8 cellular contexts compared by ENCODE assay signal in the genomic region with DNA sequence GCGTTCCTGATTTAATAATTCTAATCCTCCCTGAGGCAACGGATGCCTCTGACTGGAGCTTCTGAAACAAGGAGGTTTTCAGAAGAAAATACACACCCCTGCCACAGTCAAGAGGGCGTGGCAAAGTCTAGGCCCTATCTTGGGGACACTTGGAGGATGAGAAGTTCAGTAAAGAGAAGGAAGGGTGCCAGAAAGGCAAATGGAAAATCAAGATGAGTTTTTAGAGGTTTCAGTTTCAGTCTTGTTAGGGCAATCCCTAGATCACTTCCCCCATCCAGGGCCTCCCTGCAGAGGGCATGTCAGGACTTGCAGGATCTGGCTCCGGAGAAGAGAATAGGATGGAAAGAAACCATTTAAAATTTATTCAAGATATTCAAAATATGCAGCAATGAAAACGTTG. TPM values are rescaled to one million over a fixed set of nuclear protein-coding genes. Genes with fewer than 3 reads are reported as not detected.
DNase-seq lines count a peak whose midpoint lies in the region; ATAC-seq, FAIRE-seq and TF ChIP-seq lines count a peak whose summit lies in the region.

No MANE protein-coding gene starts in this region.

- peak overlapping the region; percentile 49 for H3K4me3 ChIP-seq in coronary artery

- peak overlapping the region; percentile 84 for H3K18ac ChIP-seq in H9 (ENCODE audit: insufficient read length, low read depth, low read length)

- no peak overlapping the region for H2BK120ac ChIP-seq in H9 (ENCODE audit: low read depth, low read length, poor library complexity, severe bottlenecking)

- H3K36me3 Mint-ChIP-seq in H9 (ENCODE audit: insufficient read depth in 1 of 3, low read depth in 3 of 3) = peaks cover 0 to 15% (median 0%) of the 10 kb centered on the region in 3 experiments; a peak in 2 of 7 replicates

- ATAC-seq in HG03457 (IDR thresholded peaks at IDR 0.05; ENCODE audit: unreplicated experiment) = no peak

- peaks cover 16% of the 10 kb centered on the region for H3K4me1 ChIP-seq in H9 (ENCODE audit: insufficient read depth, low read length)

- H2AK5ac ChIP-seq in H9 (ENCODE audit: insufficient read length, low read length) = no peak overlapping the region

- no peak overlapping the region for H2BK12ac ChIP-seq in H9 (ENCODE audit: insufficient read length, low read depth, low read length)

- peak overlapping the region; percentile 70 for H3K4ac ChIP-seq in H9 (ENCODE audit: low read depth, low read length)

- H3K9me3 Mint-ChIP-seq in H9 = peaks cover 0 to 2% of the 10 kb centered on the region in 2 experiments; a peak in 1 of 5 replicates

- H3K23me2 ChIP-seq in H9 (ENCODE audit: insufficient read length, low read depth, low read length, poor library complexity, severe bottlenecking) = no peaks in the 10 kb centered on the region

- H3K4me3 Mint-ChIP-seq in H9 = peak overlapping the region; percentile 19 to 26; a peak in 1 of 5 replicates

- WGBS in H9 (ENCODE audit: extremely low coverage, insufficient read length, low lambda C conversion rate) = no CpG with 5 or more reads among the region's 5 CpGs

- H3K79me1 ChIP-seq in H9 (ENCODE audit: insufficient read depth, low read depth, low read length, poor library complexity, severe bottlenecking) = no peaks in the 10 kb centered on the region

- no peaks in the 10 kb centered on the region for H3K27me3 Mint-ChIP-seq in H9 (ENCODE audit: low read depth)

- H4K91ac ChIP-seq in H9 (ENCODE audit: insufficient read length, low read depth, low read length) = no peak overlapping the region

- no peak for FAIRE-seq in GM12892 (lab: Jason Lieb, UNC)

- TF ChIP-seq POLR2A in GM12892 (IDR thresholded peaks at IDR 0.05; ENCODE audit: low read depth, low read length) = no peak

- H3K4me2 ChIP-seq in H9 (ENCODE audit: insufficient read depth, insufficient read length, low read length) = no peak overlapping the region

- in situ Hi-C loops in Caki2 (cut with HindIII; ENCODE audit: low pct_unique_long_range_greater_than_20kb, low sequenced_read_pairs) = no loop called here

- H3K27me3 ChIP-seq in H9 (ENCODE audit: insufficient read depth, low read length) = no peaks in the 10 kb centered on the region

- DNase-seq in Caki2 (ENCODE audit: low read depth) (peak; percentile 83), H9 (peak; percentile 74), NCI-H510A (lab: John Stamatoyannopoulos, UW) (peak; percentile 37), coronary artery (ENCODE audit: low spot score) (no peak), lung microvascular endothelial cell (ENCODE audit: low read depth in 2 of 2) (peak; percentile 73 to 91), middle frontal gyrus (ENCODE audit: extremely low spot score, low spot score) (no peak), GM12892 (ENCODE audit: insufficient read length) (no peak)

- peak overlapping the region; percentile 96 to 99 (median 99) for H3K27ac Mint-ChIP-seq in H9

- H3K4me1 Mint-ChIP-seq in H9 = peaks cover 39 to 46% of the 10 kb centered on the region in 2 experiments

- H4K5ac ChIP-seq in H9 (ENCODE audit: insufficient read length, low read depth, low read length) = no peak overlapping the region

- H2AFZ ChIP-seq in H9 (ENCODE audit: low read length) = no peak overlapping the region

- H3K23ac ChIP-seq in H9 (ENCODE audit: insufficient read length, low read depth, low read length) = no peak overlapping the region

- H3K79me2 ChIP-seq in H9 (ENCODE audit: insufficient read depth, low read length) = no peaks in the 10 kb centered on the region

- H4K20me1 ChIP-seq in H9 (ENCODE audit: control insufficient read depth, insufficient read depth, insufficient read length) = no peaks in the 10 kb centered on the region

- H3K27ac ChIP-seq in H9 (ENCODE audit: insufficient read length, low read depth, low read length) (peak overlapping the region; percentile 98), coronary artery (peak overlapping the region; percentile 38 to 72)

- H3K56ac ChIP-seq in H9 (ENCODE audit: insufficient read length, low read depth, low read length) = no peak overlapping the region

- H3T11ph ChIP-seq in H9 (ENCODE audit: low read length) = peak overlapping the region; percentile 88

- peak overlapping the region; percentile 27 for H3K9ac ChIP-seq in H9 (ENCODE audit: extremely low read depth, insufficient read length, low read length)

- H2BK5ac ChIP-seq in H9 (ENCODE audit: insufficient read length, low read length) = no peak overlapping the region

- no peaks in the 10 kb centered on the region for H3K9me3 ChIP-seq in H9 (ENCODE audit: control insufficient read depth, low read depth, low read length)

- no peak for TF ChIP-seq CTCF in H9 (conservative IDR thresholded peaks at IDR 0.05)
- TF ChIP-seq CTCF in coronary artery (IDR thresholded peaks at IDR 0.05) = no peak

- H2BK15ac ChIP-seq in H9 (ENCODE audit: low read depth, low read length) = no peak overlapping the region

- H2BK20ac ChIP-seq in H9 (ENCODE audit: low read depth, low read length, poor library complexity, severe bottlenecking) = peak overlapping the region; percentile 50

- no peak overlapping the region for H4K8ac ChIP-seq in H9 (replicated peaks; ENCODE audit: insufficient read length, low read depth, low read length)

- H3K14ac ChIP-seq in H9 (ENCODE audit: insufficient read depth, low read length) = no peak overlapping the region

RNA-seq across cellular contexts. Expression of a gene that starts 28.5 kb away (rescaled TPM):
- total RNA-seq in Caki2 (2014; rRNA removed; shearing (Covaris generic); ENCODE audit: low replicate concordance) = 26.6 and 27.7 TPM in 2 replicates
- total RNA-seq in H9 (2021) (95.2 and 99.0 TPM in 2 replicates), lung microvascular endothelial cell (6.0 and 7.6 TPM in 2 replicates)
- 1.1 TPM for polyA plus RNA-seq in GM12892 (2012; ENCODE audit: missing spikeins)

Comparison
In these comparisons a context has a peak if more than half of its experiments do, and no peak if none do; other contexts are left out.
1. DNase-seq: peak in Caki2 (single experiment), H9 (single experiment), NCI-H510A (single experiment) and lung microvascular endothelial cell (2 of 2); none in coronary artery (single experiment), middle frontal gyrus (single experiment) and GM12892 (single experiment).